Comparison of ENCODE assay signal across 19 cellular contexts in genomic region chr5:76723266-76723665, GRCh38.
"Had no signal": no experiment of that assay in that cellular context is flagged by ENCODE, and none has a peak within 500 bp of the region (broad histone marks: within the 10 kb centered on the region; RNA-seq: fewer than 3 reads in every experiment).

No MANE protein-coding gene starts in this region.

- H3K4me1 ChIP-seq: prostate gland, tibial nerve had no signal

- H3K36me3 ChIP-seq: left lung, ovary, prostate gland, tibial nerve had no signal

- DNase-seq: activated B cell treated with CpG ODN at 0.5 μM for 24 hours; activated CD4-positive, alpha-beta T cell treated with anti-CD3 and anti-CD28 coated beads for 4 hours; activated CD4-positive, alpha-beta T cell treated with anti-CD3 and anti-CD28 coated beads, Interleukin-2, amount 50 U/mL, for 48 hours; activated CD8-positive, alpha-beta memory T cell treated with anti-CD3 and anti-CD28 coated beads, Interleukin-2, amount 50 U/mL, for 48 hours; activated naive CD4-positive, alpha-beta T cell; activated naive CD8-positive, alpha-beta T cell treated with anti-CD3 and anti-CD28 coated beads for 36 hours; activated T-cell treated with anti-CD3 and anti-CD28 coated beads, Interleukin-2, amount 50 U/mL, for 4 hours; foreskin melanocyte; kidney glomerular epithelial cell; left lung; naive thymus-derived CD8-positive, alpha-beta T cell; ovary; stimulated activated CD4-positive, alpha-beta T cell treated with anti-CD3 and anti-CD28 coated beads, Interleukin-12 subunit alpha, Interleukin-12 subunit beta, amount 100 ng/mL, for 4 hours; stimulated activated naive CD8-positive, alpha-beta T cell treated with anti-CD3 and anti-CD28 coated beads, Interleukin-15, amount 100 ng/mL, for 72 hours; T1000 had no signal

- H3K27ac ChIP-seq: left lung, ovary, prostate gland, tibial nerve had no signal

- ATAC-seq: activated T-cell treated with anti-CD3 and anti-CD28 coated beads, Interleukin-2, amount 50 U/mL, for 4 hours; esophagus mucosa; left lung; naive thymus-derived CD8-positive, alpha-beta T cell; stimulated activated naive CD8-positive, alpha-beta T cell treated with anti-CD3 and anti-CD28 coated beads, Interleukin-15, amount 100 ng/mL, for 72 hours had no signal

- H3K36me3 Mint-ChIP-seq: activated naive CD8-positive, alpha-beta T cell treated with anti-CD3 and anti-CD28 coated beads for 36 hours; naive thymus-derived CD8-positive, alpha-beta T cell had no signal

- H3K9me3 ChIP-seq: ovary, prostate gland had no signal

- H3K4me3 Mint-ChIP-seq: activated B cell treated with CpG ODN at 0.5 μM for 24 hours; activated naive CD8-positive, alpha-beta T cell treated with anti-CD3 and anti-CD28 coated beads for 36 hours; activated T-cell treated with anti-CD3 and anti-CD28 coated beads, Interleukin-2, amount 50 U/mL, for 4 hours; naive thymus-derived CD8-positive, alpha-beta T cell; stimulated activated naive CD8-positive, alpha-beta T cell treated with anti-CD3 and anti-CD28 coated beads, Interleukin-15, amount 100 ng/mL, for 72 hours had no signal

- H3K4me3 ChIP-seq: left lung, ovary, prostate gland, tibial nerve had no signal

- H3K27ac Mint-ChIP-seq: activated B cell treated with CpG ODN at 0.5 μM for 24 hours; activated naive CD8-positive, alpha-beta T cell treated with anti-CD3 and anti-CD28 coated beads for 36 hours; activated T-helper 2 cell treated with anti-CD3 and anti-CD28 coated beads, Interferon-gamma antibody, Interleukin-2, Interleukin-4, amounts not matched to agents 10 μg/mL and 5 μg/mL and 100 μg/mL, durations not matched to agents 14 hours and 24 hours and 36 hours; stimulated activated naive CD8-positive, alpha-beta T cell treated with anti-CD3 and anti-CD28 coated beads, Interleukin-15, amount 100 ng/mL, for 72 hours had no signal

- H3K27me3 ChIP-seq: ovary, tibial nerve had no signal

- H3K4me1 Mint-ChIP-seq: activated naive CD8-positive, alpha-beta T cell treated with anti-CD3 and anti-CD28 coated beads for 36 hours; stimulated activated naive CD8-positive, alpha-beta T cell treated with anti-CD3 and anti-CD28 coated beads, Interleukin-15, amount 100 ng/mL, for 72 hours had no signal

- H3K9me3 Mint-ChIP-seq: activated B cell treated with CpG ODN at 0.5 μM for 24 hours had no signal
